15 cellular contexts compared by ENCODE assay signal in the genomic region with DNA sequence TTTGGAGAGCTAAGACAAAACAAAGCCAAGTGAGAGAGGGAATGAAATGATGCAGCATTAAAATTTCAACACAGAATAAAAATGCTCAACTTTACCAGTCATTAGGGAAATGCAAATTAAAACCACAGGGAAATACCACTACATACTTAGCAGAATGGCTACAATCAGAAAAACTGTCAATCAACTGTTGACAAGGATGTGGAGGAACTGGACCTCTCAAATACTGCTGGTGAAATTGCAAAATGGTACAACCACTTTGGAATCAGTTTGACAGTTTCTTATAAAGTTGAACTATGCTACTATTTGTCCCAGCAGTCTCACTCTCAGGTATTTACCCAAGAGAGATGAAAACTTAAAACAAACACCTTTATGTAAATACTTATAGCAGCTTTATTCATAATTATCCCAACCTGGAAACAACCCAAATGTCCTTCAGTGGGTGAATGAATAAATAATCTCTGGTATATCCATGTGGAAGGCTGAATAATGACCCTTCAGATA.
"Had no signal": no experiment of that assay in that cellular context is flagged by ENCODE, and none has a peak within 500 bp of the region (broad histone marks: within the 10 kb centered on the region; RNA-seq: fewer than 3 reads in every experiment).

No MANE protein-coding gene starts in this region.

- H2AFZ ChIP-seq: parathyroid adenoma had no signal

- DNase-seq: activated CD4-positive, alpha-beta T cell treated with anti-CD3 and anti-CD28 coated beads, Interleukin-2, amount 10 ng/mL, durations not matched to agents 7 days and 5 days; activated CD4-positive, CD25-positive, alpha-beta regulatory T cell; activated naive CD4-positive, alpha-beta T cell treated with anti-CD3 and anti-CD28 coated beads, Interleukin-2, amount 10 ng/mL, durations not matched to agents 7 days and 5 days; adrenal gland; effector memory CD4-positive, alpha-beta T cell; erythroblast; left cardiac atrium; naive thymus-derived CD4-positive, alpha-beta T cell; thyroid gland; uterus had no signal

- H3K27ac ChIP-seq: adrenal gland, parathyroid adenoma, thyroid gland, uterus had no signal

- H3K4me3 ChIP-seq: adrenal gland, lung, skin epidermis, thyroid gland, uterus had no signal

- H3K27ac Mint-ChIP-seq: activated CD4-positive, alpha-beta T cell treated with anti-CD3 and anti-CD28 coated beads, Interleukin-2, amount 10 ng/mL, durations not matched to agents 7 days and 5 days; activated naive CD4-positive, alpha-beta T cell treated with anti-CD3 and anti-CD28 coated beads, Interleukin-2, amount 10 ng/mL, durations not matched to agents 7 days and 5 days; activated T-helper 2 cell treated with anti-CD3 and anti-CD28 coated beads, Interferon-gamma antibody, Interleukin-2, Interleukin-4, amounts not matched to agents 10 μg/mL and 5 μg/mL and 100 μg/mL, durations not matched to agents 14 hours and 24 hours and 36 hours; naive thymus-derived CD4-positive, alpha-beta T cell had no signal

- H3K27me3 ChIP-seq: adrenal gland, thyroid gland, uterus had no signal

- H3K4me1 ChIP-seq: parathyroid adenoma, thyroid gland, uterus had no signal

- H3K36me3 ChIP-seq: adrenal gland, thyroid gland, uterus had no signal

- H3K9ac ChIP-seq: parathyroid adenoma had no signal

- H3K27me3 Mint-ChIP-seq: activated CD4-positive, alpha-beta T cell treated with anti-CD3 and anti-CD28 coated beads, Interleukin-2, amount 10 ng/mL, durations not matched to agents 7 days and 5 days; activated naive CD4-positive, alpha-beta T cell treated with anti-CD3 and anti-CD28 coated beads, Interleukin-2, amount 10 ng/mL, durations not matched to agents 7 days and 5 days; brain; naive thymus-derived CD4-positive, alpha-beta T cell had no signal

- ATAC-seq: left cardiac atrium; naive thymus-derived CD4-positive, alpha-beta T cell had no signal

- H3K4me1 Mint-ChIP-seq: activated CD4-positive, alpha-beta T cell treated with anti-CD3 and anti-CD28 coated beads, Interleukin-2, amount 10 ng/mL, durations not matched to agents 7 days and 5 days; activated naive CD4-positive, alpha-beta T cell treated with anti-CD3 and anti-CD28 coated beads, Interleukin-2, amount 10 ng/mL, durations not matched to agents 7 days and 5 days; naive thymus-derived CD4-positive, alpha-beta T cell had no signal

- H3K79me2 ChIP-seq: parathyroid adenoma had no signal

- H3K36me3 Mint-ChIP-seq: activated naive CD4-positive, alpha-beta T cell treated with anti-CD3 and anti-CD28 coated beads, Interleukin-2, amount 10 ng/mL, durations not matched to agents 7 days and 5 days; brain had no signal

- H3K4me3 Mint-ChIP-seq: activated CD4-positive, alpha-beta T cell treated with anti-CD3 and anti-CD28 coated beads, Interleukin-2, amount 10 ng/mL, durations not matched to agents 7 days and 5 days; activated naive CD4-positive, alpha-beta T cell treated with anti-CD3 and anti-CD28 coated beads, Interleukin-2, amount 10 ng/mL, durations not matched to agents 7 days and 5 days; naive thymus-derived CD4-positive, alpha-beta T cell had no signal

- H3K9me3 ChIP-seq: adrenal gland, thyroid gland, uterus had no signal
